Comparison of ENCODE assay signal across 1 cellular context in the genomic region with DNA sequence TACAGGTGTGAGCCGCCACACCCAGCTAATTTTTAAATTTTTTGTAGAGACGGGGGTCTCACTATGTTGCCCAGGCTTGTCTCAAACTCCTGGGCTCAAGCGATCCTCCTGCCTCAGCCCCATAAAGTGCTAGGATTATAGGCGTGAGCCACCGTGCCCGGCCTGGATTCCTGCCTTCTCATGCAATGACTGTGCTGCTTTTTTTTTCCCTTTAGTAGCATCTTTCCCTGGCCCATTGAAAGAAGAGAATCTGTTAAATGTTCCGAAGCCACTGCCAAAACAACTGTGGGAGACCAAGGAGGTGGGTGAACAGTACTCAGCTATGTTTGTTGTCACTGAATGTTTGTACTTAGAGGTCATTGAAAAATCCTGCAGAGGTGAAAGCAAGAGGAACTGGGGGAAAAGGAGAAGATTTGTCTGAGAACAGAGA.
TF ChIP-seq lines count a peak whose summit lies in the region.

No MANE protein-coding gene starts in this region.

TF ChIP-seq in GM23338, 12 proteins besides CTCF, POLR2A, EP300 and RAD21 (continued from another document):
- TF ChIP-seq, protein P1, sequence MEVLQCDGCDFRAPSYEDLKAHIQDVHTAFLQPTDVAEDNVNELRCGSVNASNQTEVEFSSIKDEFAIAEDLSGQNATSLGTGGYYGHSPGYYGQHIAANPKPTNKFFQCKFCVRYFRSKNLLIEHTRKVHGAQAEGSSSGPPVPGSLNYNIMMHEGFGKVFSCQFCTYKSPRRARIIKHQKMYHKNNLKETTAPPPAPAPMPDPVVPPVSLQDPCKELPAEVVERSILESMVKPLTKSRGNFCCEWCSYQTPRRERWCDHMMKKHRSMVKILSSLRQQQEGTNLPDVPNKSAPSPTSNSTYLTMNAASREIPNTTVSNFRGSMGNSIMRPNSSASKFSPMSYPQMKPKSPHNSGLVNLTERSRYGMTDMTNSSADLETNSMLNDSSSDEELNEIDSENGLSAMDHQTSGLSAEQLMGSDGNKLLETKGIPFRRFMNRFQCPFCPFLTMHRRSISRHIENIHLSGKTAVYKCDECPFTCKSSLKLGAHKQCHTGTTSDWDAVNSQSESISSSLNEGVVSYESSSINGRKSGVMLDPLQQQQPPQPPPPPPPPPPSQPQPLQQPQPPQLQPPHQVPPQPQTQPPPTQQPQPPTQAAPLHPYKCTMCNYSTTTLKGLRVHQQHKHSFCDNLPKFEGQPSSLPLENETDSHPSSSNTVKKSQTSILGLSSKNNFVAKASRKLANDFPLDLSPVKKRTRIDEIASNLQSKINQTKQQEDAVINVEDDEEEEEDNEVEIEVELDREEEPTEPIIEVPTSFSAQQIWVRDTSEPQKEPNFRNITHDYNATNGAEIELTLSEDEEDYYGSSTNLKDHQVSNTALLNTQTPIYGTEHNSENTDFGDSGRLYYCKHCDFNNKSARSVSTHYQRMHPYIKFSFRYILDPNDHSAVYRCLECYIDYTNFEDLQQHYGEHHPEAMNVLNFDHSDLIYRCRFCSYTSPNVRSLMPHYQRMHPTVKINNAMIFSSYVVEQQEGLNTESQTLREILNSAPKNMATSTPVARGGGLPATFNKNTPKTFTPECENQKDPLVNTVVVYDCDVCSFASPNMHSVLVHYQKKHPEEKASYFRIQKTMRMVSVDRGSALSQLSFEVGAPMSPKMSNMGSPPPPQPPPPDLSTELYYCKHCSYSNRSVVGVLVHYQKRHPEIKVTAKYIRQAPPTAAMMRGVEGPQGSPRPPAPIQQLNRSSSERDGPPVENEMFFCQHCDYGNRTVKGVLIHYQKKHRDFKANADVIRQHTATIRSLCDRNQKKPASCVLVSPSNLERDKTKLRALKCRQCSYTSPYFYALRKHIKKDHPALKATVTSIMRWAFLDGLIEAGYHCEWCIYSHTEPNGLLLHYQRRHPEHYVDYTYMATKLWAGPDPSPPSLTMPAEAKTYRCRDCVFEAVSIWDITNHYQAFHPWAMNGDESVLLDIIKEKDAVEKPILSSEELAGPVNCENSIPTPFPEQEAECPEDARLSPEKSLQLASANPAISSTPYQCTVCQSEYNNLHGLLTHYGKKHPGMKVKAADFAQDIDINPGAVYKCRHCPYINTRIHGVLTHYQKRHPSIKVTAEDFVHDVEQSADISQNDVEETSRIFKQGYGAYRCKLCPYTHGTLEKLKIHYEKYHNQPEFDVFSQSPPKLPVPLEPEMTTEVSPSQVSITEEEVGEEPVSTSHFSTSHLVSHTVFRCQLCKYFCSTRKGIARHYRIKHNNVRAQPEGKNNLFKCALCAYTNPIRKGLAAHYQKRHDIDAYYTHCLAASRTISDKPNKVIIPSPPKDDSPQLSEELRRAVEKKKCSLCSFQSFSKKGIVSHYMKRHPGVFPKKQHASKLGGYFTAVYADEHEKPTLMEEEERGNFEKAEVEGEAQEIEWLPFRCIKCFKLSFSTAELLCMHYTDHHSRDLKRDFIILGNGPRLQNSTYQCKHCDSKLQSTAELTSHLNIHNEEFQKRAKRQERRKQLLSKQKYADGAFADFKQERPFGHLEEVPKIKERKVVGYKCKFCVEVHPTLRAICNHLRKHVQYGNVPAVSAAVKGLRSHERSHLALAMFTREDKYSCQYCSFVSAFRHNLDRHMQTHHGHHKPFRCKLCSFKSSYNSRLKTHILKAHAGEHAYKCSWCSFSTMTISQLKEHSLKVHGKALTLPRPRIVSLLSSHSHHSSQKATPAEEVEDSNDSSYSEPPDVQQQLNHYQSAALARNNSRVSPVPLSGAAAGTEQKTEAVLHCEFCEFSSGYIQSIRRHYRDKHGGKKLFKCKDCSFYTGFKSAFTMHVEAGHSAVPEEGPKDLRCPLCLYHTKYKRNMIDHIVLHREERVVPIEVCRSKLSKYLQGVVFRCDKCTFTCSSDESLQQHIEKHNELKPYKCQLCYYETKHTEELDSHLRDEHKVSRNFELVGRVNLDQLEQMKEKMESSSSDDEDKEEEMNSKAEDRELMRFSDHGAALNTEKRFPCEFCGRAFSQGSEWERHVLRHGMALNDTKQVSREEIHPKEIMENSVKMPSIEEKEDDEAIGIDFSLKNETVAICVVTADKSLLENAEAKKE (CRISPR knock-in tag; IDR thresholded peaks at IDR 0.05), result no peak
- TF ChIP-seq JUNB (IDR thresholded peaks at IDR 0.05; ENCODE audit: unreplicated experiment), result no peak
- TF ChIP-seq, protein P2, sequence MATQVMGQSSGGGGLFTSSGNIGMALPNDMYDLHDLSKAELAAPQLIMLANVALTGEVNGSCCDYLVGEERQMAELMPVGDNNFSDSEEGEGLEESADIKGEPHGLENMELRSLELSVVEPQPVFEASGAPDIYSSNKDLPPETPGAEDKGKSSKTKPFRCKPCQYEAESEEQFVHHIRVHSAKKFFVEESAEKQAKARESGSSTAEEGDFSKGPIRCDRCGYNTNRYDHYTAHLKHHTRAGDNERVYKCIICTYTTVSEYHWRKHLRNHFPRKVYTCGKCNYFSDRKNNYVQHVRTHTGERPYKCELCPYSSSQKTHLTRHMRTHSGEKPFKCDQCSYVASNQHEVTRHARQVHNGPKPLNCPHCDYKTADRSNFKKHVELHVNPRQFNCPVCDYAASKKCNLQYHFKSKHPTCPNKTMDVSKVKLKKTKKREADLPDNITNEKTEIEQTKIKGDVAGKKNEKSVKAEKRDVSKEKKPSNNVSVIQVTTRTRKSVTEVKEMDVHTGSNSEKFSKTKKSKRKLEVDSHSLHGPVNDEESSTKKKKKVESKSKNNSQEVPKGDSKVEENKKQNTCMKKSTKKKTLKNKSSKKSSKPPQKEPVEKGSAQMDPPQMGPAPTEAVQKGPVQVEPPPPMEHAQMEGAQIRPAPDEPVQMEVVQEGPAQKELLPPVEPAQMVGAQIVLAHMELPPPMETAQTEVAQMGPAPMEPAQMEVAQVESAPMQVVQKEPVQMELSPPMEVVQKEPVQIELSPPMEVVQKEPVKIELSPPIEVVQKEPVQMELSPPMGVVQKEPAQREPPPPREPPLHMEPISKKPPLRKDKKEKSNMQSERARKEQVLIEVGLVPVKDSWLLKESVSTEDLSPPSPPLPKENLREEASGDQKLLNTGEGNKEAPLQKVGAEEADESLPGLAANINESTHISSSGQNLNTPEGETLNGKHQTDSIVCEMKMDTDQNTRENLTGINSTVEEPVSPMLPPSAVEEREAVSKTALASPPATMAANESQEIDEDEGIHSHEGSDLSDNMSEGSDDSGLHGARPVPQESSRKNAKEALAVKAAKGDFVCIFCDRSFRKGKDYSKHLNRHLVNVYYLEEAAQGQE (IDR thresholded peaks at IDR 0.05; ENCODE audit: unreplicated experiment), result no peak
